32 cellular contexts compared by ENCODE assay signal in the genomic region with DNA sequence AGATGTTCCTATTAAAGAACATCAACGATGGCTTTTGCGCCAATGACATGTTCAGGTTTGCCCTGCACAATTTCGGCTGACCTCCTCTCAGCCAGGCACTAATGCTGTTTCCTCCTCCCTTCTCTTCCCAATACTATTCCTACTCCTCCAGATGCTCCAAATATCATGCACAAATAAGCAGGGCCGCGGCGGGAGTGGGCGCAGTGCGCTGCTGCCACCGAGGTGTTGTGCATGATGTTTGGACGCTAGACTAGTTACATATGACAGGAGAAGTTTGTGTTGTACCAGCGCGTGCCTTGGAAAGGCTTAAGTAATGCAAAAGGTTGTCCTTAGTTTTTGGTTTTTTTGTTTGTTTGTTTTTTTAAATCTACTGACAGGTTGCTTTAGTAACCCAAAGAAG. TPM values are rescaled to one million over a fixed set of nuclear protein-coding genes. Genes with fewer than 3 reads are reported as not detected.
A peak's percentile ranks its signal among the peaks of the same experiment; 100 is the strongest.
DNase-seq lines count a peak whose midpoint lies in the region; FAIRE-seq lines count a peak whose summit lies in the region.
"Had no signal": no experiment of that assay in that cellular context is flagged by ENCODE, and none has a peak within 500 bp of the region (broad histone marks: within the 10 kb centered on the region; RNA-seq: fewer than 3 reads in every experiment).

No MANE protein-coding gene starts in this region.

- FAIRE-seq in urothelium cell line (lab: Jason Lieb, UNC), result peak; percentile 59
- FAIRE-seq in frontal cortex (lab: Jason Lieb, UNC), result no peak
- FAIRE-seq: A549, D721Med had no signal

- no peak overlapping the region for H2BK12ac ChIP-seq in neuronal stem cell (ENCODE audit: low read length)

- H3K27ac ChIP-seq in neuronal stem cell (replicated peaks; ENCODE audit: low read length), result no peak overlapping the region
- H3K27ac ChIP-seq: 22Rv1; A549; BLaER1; BLaER1 treated with 17β-estradiol and CSF1 and Interleukin-3, amounts not matched to agents 10 nM and 100 nM; C4-2B had no signal

- H2AFZ ChIP-seq in neuronal stem cell (ENCODE audit: low read length), result no peak overlapping the region

- no peak overlapping the region for H3K14ac ChIP-seq in neuronal stem cell (ENCODE audit: low read length)

- H4K8ac ChIP-seq in neuronal stem cell (ENCODE audit: low read depth, low read length), result no peak overlapping the region

- no peak overlapping the region for H3K4me2 ChIP-seq in neuronal stem cell (ENCODE audit: insufficient read depth, low read length, poor library complexity, severe bottlenecking)
- H3K4me2 ChIP-seq: A549; BLaER1; BLaER1 treated with 17β-estradiol and CSF1 and Interleukin-3, amounts not matched to agents 10 nM and 100 nM had no signal

- H2BK120ac ChIP-seq in neuronal stem cell (ENCODE audit: low read depth, low read length), result no peak overlapping the region

- no peaks in the 10 kb centered on the region for H3K36me3 ChIP-seq in neuronal stem cell (replicated peaks in 1 of 2; ENCODE audit: control insufficient read depth in 2 of 2, insufficient read depth in 2 of 2, low read length in 2 of 2)
- H3K36me3 ChIP-seq: BE2C; BLaER1; BLaER1 treated with 17β-estradiol and CSF1 and Interleukin-3, amounts not matched to agents 10 nM and 100 nM had no signal

- H3K18ac ChIP-seq in neuronal stem cell (ENCODE audit: low read length), result no peak overlapping the region

- no peak overlapping the region for H2BK5ac ChIP-seq in neuronal stem cell (ENCODE audit: low read length)

- H3K79me1 ChIP-seq in neuronal stem cell (ENCODE audit: low read depth, low read length), result peaks cover 2% of the 10 kb centered on the region

- peaks cover 10 to 29% (median 17%) of the 10 kb centered on the region in 3 experiments for H3K27me3 ChIP-seq in neuronal stem cell (ENCODE audit: control insufficient read depth in 3 of 3, insufficient read depth in 3 of 3, low read depth in 1 of 3, low read length in 3 of 3)
- H3K27me3 ChIP-seq: BE2C; BLaER1; BLaER1 treated with 17β-estradiol and CSF1 and Interleukin-3, amounts not matched to agents 10 nM and 100 nM had no signal

- no peak overlapping the region for H3K23ac ChIP-seq in neuronal stem cell (ENCODE audit: low read depth, low read length, poor library complexity)

- peak overlapping the region; percentile 60 for H3K9ac ChIP-seq in neuronal stem cell (ENCODE audit: low read depth, low read length, poor library complexity)
- H3K9ac ChIP-seq: BLaER1; BLaER1 treated with 17β-estradiol and CSF1 and Interleukin-3, amounts not matched to agents 10 nM and 100 nM had no signal

- H2BK15ac ChIP-seq in neuronal stem cell (ENCODE audit: low read length), result no peak overlapping the region

- DNase-seq in NCI-H82 (lab: John Stamatoyannopoulos, UW), result peak; percentile 35
- no peak for DNase-seq in NCI-H82 treated with DMSO at 0.1 percent for 48 hours (lab: John Stamatoyannopoulos, UW; ENCODE audit: unreplicated experiment)
- DNase-seq in neuronal stem cell (ENCODE audit: low spot score), result no peak
- DNase-seq in urothelium cell line (ENCODE audit: low spot score), result no peak
- no peak for DNase-seq in LoVo (ENCODE audit: low spot score)
- DNase-seq in frontal cortex (ENCODE audit: low spot score in 2 of 2), result no peak
- DNase-seq: 8988T; ACHN; AML-193; BE2C; C1 segment of cervical spinal cord; Caco-2; Calu3; CD4-positive, alpha-beta memory T cell; CD4-positive, alpha-beta T cell; CD4-positive, CD25-positive, alpha-beta regulatory T cell; CD8-positive, alpha-beta memory T cell; CD8-positive, alpha-beta T cell; COR-L47; DMS 273 treated with DMSO at 0.1 percent for 48 hours; DMS153; DMS53; DMS79; DMS79 treated with DMSO at 0.1 percent for 48 hours; DND-41; EL had no signal

- H3K4me1 ChIP-seq in neuronal stem cell (ENCODE audit: control insufficient read depth in 2 of 2, insufficient read depth in 1 of 2, low read depth in 1 of 2, low read length in 2 of 2), result peaks cover 0 to 3% of the 10 kb centered on the region in 2 donors
- H3K4me1 ChIP-seq: A549; BE2C; BLaER1; BLaER1 treated with 17β-estradiol and CSF1 and Interleukin-3, amounts not matched to agents 10 nM and 100 nM; Caco-2 had no signal

- no peak overlapping the region for H4K91ac ChIP-seq in neuronal stem cell (ENCODE audit: low read depth, low read length, poor library complexity)

- no peak overlapping the region for H3K4me3 ChIP-seq in neuronal stem cell (ENCODE audit: low read length in 2 of 2)
- H3K4me3 ChIP-seq: A549; BLaER1; BLaER1 treated with 17β-estradiol and CSF1 and Interleukin-3, amounts not matched to agents 10 nM and 100 nM had no signal

- peaks cover 3 to 7% of the 10 kb centered on the region in 2 donors for H3K9me3 ChIP-seq in neuronal stem cell (replicated peaks in 1 of 2; ENCODE audit: control insufficient read depth in 2 of 2, insufficient read depth in 1 of 2, low read depth in 1 of 2, low read length in 2 of 2)
- H3K9me3 ChIP-seq: A549, BE2C, Caco-2 had no signal

- peak overlapping the region; percentile 61 for H2AK5ac ChIP-seq in neuronal stem cell (ENCODE audit: low read depth, low read length)

- no peak overlapping the region for H3K4ac ChIP-seq in neuronal stem cell (ENCODE audit: low read length)

- WGBS in neuronal stem cell (ENCODE audit: extremely low coverage in 2 of 2, insufficient read length in 2 of 2, insufficient replicate concordance in 1 of 2), 2 donors, result no CpG with 5 or more reads among the region's 12 CpGs

RNA-seq across cellular contexts. Expression of a gene that starts 33.3 kb away (rescaled TPM):
- 3.8 TPM for polyA plus RNA-seq in neuronal stem cell (2013, experiment 1 of 2)
- 3.8 TPM for polyA plus RNA-seq in neuronal stem cell (2013, experiment 2 of 2)
- 4.1 TPM for total RNA-seq in frontal cortex
- total RNA-seq: CD4-positive, CD25-positive, alpha-beta regulatory T cell had no signal
- polyA plus RNA-seq: CD4-positive, CD25-positive, alpha-beta regulatory T cell; CD8-positive, alpha-beta memory T cell had no signal

RNA-seq across cellular contexts. Expression of a gene that starts 41.5 kb away (rescaled TPM):
- polyA plus RNA-seq in neuronal stem cell (2013, experiment 1 of 2), result 62.8 TPM
- 63.2 TPM for polyA plus RNA-seq in neuronal stem cell (2013, experiment 2 of 2)
- 35.1 TPM for total RNA-seq in frontal cortex
